In genomic region chr10:11831520-11831951, GRCh38 we compare ENCODE assay signal across 1 cellular context.
TF ChIP-seq lines count a peak whose summit lies in the region.

No MANE protein-coding gene starts in this region.

TF ChIP-seq in HepG2, 621 proteins besides CTCF, POLR2A, EP300 and RAD21 (continued from another document and continues in another):
- TF ChIP-seq MLX (CRISPR knock-in tag; IDR thresholded peaks at IDR 0.05) (0 out of 2 replicates have a peak, but pooled peaks have one; percentile 52), PHB2 (IDR thresholded peaks at IDR 0.05; ENCODE audit: partially characterized antibody) (no peak), ETS1 (CRISPR knock-in tag; IDR thresholded peaks at IDR 0.05) (no peak), ZNF496 (CRISPR knock-in tag; IDR thresholded peaks at IDR 0.05; ENCODE audit: insufficient replicate concordance) (no peak), DDIT3 (CRISPR knock-in tag; IDR thresholded peaks at IDR 0.05) (no peak), PREB (CRISPR knock-in tag; IDR thresholded peaks at IDR 0.05) (no peak), FOXK1 (CRISPR knock-in tag; IDR thresholded peaks at IDR 0.05; ENCODE audit: borderline replicate concordance, low read depth) (no peak), ZNF557 (CRISPR knock-in tag; IDR thresholded peaks at IDR 0.05) (no peak), JUNB (CRISPR knock-in tag; IDR thresholded peaks at IDR 0.05; ENCODE audit: borderline replicate concordance) (no peak), ELF3 (CRISPR knock-in tag; IDR thresholded peaks at IDR 0.05) (peak; percentile 33), FOSL1 (CRISPR knock-in tag; IDR thresholded peaks at IDR 0.05; ENCODE audit: borderline replicate concordance) (no peak), REPIN1 (CRISPR knock-in tag; IDR thresholded peaks at IDR 0.05; ENCODE audit: borderline replicate concordance, low read depth) (0 out of 2 replicates have a peak, but pooled peaks have one; percentile 18), CREB3 (CRISPR knock-in tag; IDR thresholded peaks at IDR 0.05) (no peak), ZNF7 (CRISPR knock-in tag; IDR thresholded peaks at IDR 0.05) (no peak), ZNF138 (CRISPR knock-in tag; IDR thresholded peaks at IDR 0.05; ENCODE audit: low read depth) (no peak), MED13 (CRISPR knock-in tag; IDR thresholded peaks at IDR 0.05) (no peak), ZNF615 (CRISPR knock-in tag; IDR thresholded peaks at IDR 0.05; ENCODE audit: borderline replicate concordance) (no peak), PHF21A (CRISPR knock-in tag; IDR thresholded peaks at IDR 0.05) (peak; percentile 63), IKZF5 (CRISPR knock-in tag; IDR thresholded peaks at IDR 0.05) (0 out of 2 replicates have a peak, but pooled peaks have one; percentile 39), ZNF274 (CRISPR knock-in tag; IDR thresholded peaks at IDR 0.05) (no peak), ZNF256 (CRISPR knock-in tag; conservative IDR thresholded peaks at IDR 0.05) (no peak), HDAC1 (CRISPR knock-in tag; IDR thresholded peaks at IDR 0.05) (peak; percentile 61), STAG1 (CRISPR knock-in tag; IDR thresholded peaks at IDR 0.05) (no peak), ZNF460 (CRISPR knock-in tag; IDR thresholded peaks at IDR 0.05; ENCODE audit: borderline replicate concordance) (no peak), ZNF878 (CRISPR knock-in tag; IDR thresholded peaks at IDR 0.05) (peak; percentile 58; the same call in 1 of the 2 replicates), ZNF564 (CRISPR knock-in tag; IDR thresholded peaks at IDR 0.05) (no peak), TARDBP (CRISPR knock-in tag; IDR thresholded peaks at IDR 0.05) (peak; percentile 61; the same call in 1 of the 2 replicates), FOXP4 (CRISPR knock-in tag; IDR thresholded peaks at IDR 0.05) (peak; percentile 63; the same call in 1 of the 2 replicates), HOXA9 (CRISPR knock-in tag; IDR thresholded peaks at IDR 0.05; ENCODE audit: borderline replicate concordance) (no peak), ZNF816 (CRISPR knock-in tag; IDR thresholded peaks at IDR 0.05; ENCODE audit: borderline replicate concordance) (no peak), ARID2 (CRISPR knock-in tag; IDR thresholded peaks at IDR 0.05; ENCODE audit: borderline replicate concordance) (0 out of 2 replicates have a peak, but pooled peaks have one; percentile 25), CREB1 (IDR thresholded peaks at IDR 0.05) (no peak), CREB1 (CRISPR knock-in tag; IDR thresholded peaks at IDR 0.05) (0 out of 2 replicates have a peak, but pooled peaks have one; percentile 18), TOE1 (CRISPR knock-in tag; IDR thresholded peaks at IDR 0.05) (no peak), MED8 (CRISPR knock-in tag; IDR thresholded peaks at IDR 0.05; ENCODE audit: insufficient replicate concordance) (no peak), ZNF513 (CRISPR knock-in tag; conservative IDR thresholded peaks at IDR 0.05) (no peak), BHLHE40 (IDR thresholded peaks at IDR 0.05; ENCODE audit: low read length) (peak; percentile 44; the same call in 1 of the 2 replicates), ARHGAP35 (CRISPR knock-in tag; IDR thresholded peaks at IDR 0.05; ENCODE audit: borderline replicate concordance) (no peak), PTBP1 (IDR thresholded peaks at IDR 0.05; ENCODE audit: low read depth, low read length, poor library complexity, severe bottlenecking) (no peak), ZFP36L2 (CRISPR knock-in tag; IDR thresholded peaks at IDR 0.05) (no peak), ZNF253 (CRISPR knock-in tag; IDR thresholded peaks at IDR 0.05; ENCODE audit: borderline replicate concordance) (no peak), ZNF224 (CRISPR knock-in tag; IDR thresholded peaks at IDR 0.05) (no peak), MIXL1 (CRISPR knock-in tag; IDR thresholded peaks at IDR 0.05) (0 out of 2 replicates have a peak, but pooled peaks have one; percentile 29), ARID5B (CRISPR knock-in tag; IDR thresholded peaks at IDR 0.05) (peak; percentile 81), SIN3B (IDR thresholded peaks at IDR 0.05; ENCODE audit: low read length) (no peak), GTF2F1 (IDR thresholded peaks at IDR 0.05; ENCODE audit: low read length) (no peak), SMC3 (IDR thresholded peaks at IDR 0.05; ENCODE audit: low read length) (no peak), FOXP1 (IDR thresholded peaks at IDR 0.05) (no peak), FOXP1 (CRISPR knock-in tag; IDR thresholded peaks at IDR 0.05) (peak; percentile 15; the same call in 1 of the 2 replicates), ATF2 (CRISPR knock-in tag; IDR thresholded peaks at IDR 0.05) (peak; percentile 23; the same call in 1 of the 2 replicates), ZNF800 (CRISPR knock-in tag; IDR thresholded peaks at IDR 0.05) (no peak), KDM5B (CRISPR knock-in tag; IDR thresholded peaks at IDR 0.05; ENCODE audit: borderline replicate concordance) (no peak), BORCS8-MEF2B (CRISPR knock-in tag; IDR thresholded peaks at IDR 0.05) (no peak), FOSL2 (CRISPR knock-in tag; IDR thresholded peaks at IDR 0.05) (peak; percentile 28; the same call in 1 of the 2 replicates), SOX5 (CRISPR knock-in tag; IDR thresholded peaks at IDR 0.05; ENCODE audit: borderline replicate concordance) (peak; percentile 54; the same call in 1 of the 2 replicates), MAFG (CRISPR knock-in tag; IDR thresholded peaks at IDR 0.05) (no peak), ZNF644 (CRISPR knock-in tag; IDR thresholded peaks at IDR 0.05; ENCODE audit: low read depth) (no peak)
